21 cellular contexts compared by ENCODE assay signal in the genomic region with DNA sequence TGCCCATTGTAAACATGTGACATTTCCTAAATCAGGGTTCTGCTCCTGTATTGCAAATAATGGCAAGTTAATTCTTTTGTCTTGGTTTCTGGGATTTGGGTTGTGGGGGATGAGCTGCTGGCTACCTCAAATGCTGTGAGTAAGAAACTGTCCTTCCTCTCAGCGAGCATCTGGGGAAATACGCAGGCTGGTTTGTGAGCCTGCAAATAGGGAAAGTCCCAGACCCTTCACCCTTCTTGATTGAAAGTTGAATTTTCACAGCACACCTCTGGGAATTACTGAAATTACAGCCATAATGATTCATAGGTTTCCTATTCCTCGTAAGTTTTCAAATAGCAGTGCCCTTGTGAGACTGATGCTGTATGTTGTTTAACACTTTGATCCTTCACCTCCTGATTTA.
A peak's percentile ranks its signal among the peaks of the same experiment; 100 is the strongest.
DNase-seq lines count a peak whose midpoint lies in the region; ATAC-seq, FAIRE-seq and TF ChIP-seq lines count a peak whose summit lies in the region.
"Had no signal": no experiment of that assay in that cellular context is flagged by ENCODE, and none has a peak within 500 bp of the region (broad histone marks: within the 10 kb centered on the region; RNA-seq: fewer than 3 reads in every experiment).

No MANE protein-coding gene starts in this region.

- no peaks in the 10 kb centered on the region for H3K36me3 ChIP-seq in thyroid gland
- H3K36me3 ChIP-seq: lower lobe of right lung, right atrium auricular region had no signal

- H3K27me3 ChIP-seq in thyroid gland: no peaks in the 10 kb centered on the region
- H3K27me3 ChIP-seq: right atrium auricular region had no signal

- DNase-seq in GM12892 (ENCODE audit: insufficient read length): no peak
- DNase-seq in effector memory CD8-positive, alpha-beta T cell: no peak
- DNase-seq in GM13976 (ENCODE audit: low spot score): no peak
- no peak for DNase-seq in thyroid gland
- no peak for DNase-seq in H4 (ENCODE audit: low spot score)
- DNase-seq in Right ventricle myocardium superior: no peak
- DNase-seq: erythroblast; GOT3; hypothalamus; lower lobe of right lung; NCI-H1105; NCI-H446 treated with DMSO at 0.1 percent for 48 hours; stimulated activated CD4-positive, alpha-beta T cell treated with anti-CD3 and anti-CD28 coated beads, Interleukin-4, amount 100 ng/mL, for 24 hours; T-helper 9 cell had no signal

- peaks cover 0 to 8% of the 10 kb centered on the region in 2 donors for H3K27me3 Mint-ChIP-seq in effector memory CD8-positive, alpha-beta T cell
- H3K27me3 Mint-ChIP-seq: natural killer cell treated with Interleukin-12 subunit alpha and Interleukin-12 subunit beta and Interleukin-15 and Interleukin-18, amount 100 ng/mL, for 72 hours had no signal

- H3K27ac Mint-ChIP-seq in effector memory CD8-positive, alpha-beta T cell: no peak overlapping the region
- H3K27ac Mint-ChIP-seq: natural killer cell treated with Interleukin-12 subunit alpha and Interleukin-12 subunit beta and Interleukin-15 and Interleukin-18, amount 100 ng/mL, for 72 hours had no signal

- H3K4me3 Mint-ChIP-seq in effector memory CD8-positive, alpha-beta T cell: no peak overlapping the region
- H3K4me3 Mint-ChIP-seq: natural killer cell treated with Interleukin-12 subunit alpha and Interleukin-12 subunit beta and Interleukin-15 and Interleukin-18, amount 100 ng/mL, for 72 hours had no signal

- H3K36me3 Mint-ChIP-seq in effector memory CD8-positive, alpha-beta T cell (ENCODE audit: insufficient read depth): no peaks in the 10 kb centered on the region
- H3K36me3 Mint-ChIP-seq: natural killer cell treated with Interleukin-12 subunit alpha and Interleukin-12 subunit beta and Interleukin-15 and Interleukin-18, amount 100 ng/mL, for 72 hours had no signal

- intact Hi-C loops in thyroid gland (cut with DNase I): no loop called here
- intact Hi-C loops in Right ventricle myocardium superior (cut with DNase I): no loop called here

- no peaks in the 10 kb centered on the region for H3K4me1 Mint-ChIP-seq in effector memory CD8-positive, alpha-beta T cell (ENCODE audit: low read depth in 2 of 2)

- no peak overlapping the region for H3K4me3 ChIP-seq in thyroid gland (replicated peaks in 1 of 3)
- H3K4me3 ChIP-seq: lower lobe of right lung, right atrium auricular region had no signal

- WGBS in thyroid gland, 2 donors: 84 to 90% methylated on average over 3 of the region's 3 CpGs

- no peaks in the 10 kb centered on the region for H3K9me3 Mint-ChIP-seq in effector memory CD8-positive, alpha-beta T cell
- H3K9me3 Mint-ChIP-seq: natural killer cell treated with Interleukin-12 subunit alpha and Interleukin-12 subunit beta and Interleukin-15 and Interleukin-18, amount 100 ng/mL, for 72 hours had no signal

- TF ChIP-seq CTCF in GM13976 (IDR thresholded peaks at IDR 0.05; ENCODE audit: borderline replicate concordance, control extremely low read depth, extremely low read depth, insufficient read depth, missing control alignments) (no peak), thyroid gland (IDR thresholded peaks at IDR 0.05) (no peak)

- no peak overlapping the region for H3K27ac ChIP-seq in thyroid gland
- H3K27ac ChIP-seq: C4-2B, lower lobe of right lung, right atrium auricular region had no signal

- H3K4me1 ChIP-seq in thyroid gland: no peaks in the 10 kb centered on the region
- H3K4me1 ChIP-seq: lower lobe of right lung, right atrium auricular region had no signal

- peak; percentile 38 for FAIRE-seq in GM12892 (lab: Jason Lieb, UNC)
- FAIRE-seq: colon, GM18507 had no signal

- in situ Hi-C loops in GM13976 (cut with MboI; ENCODE audit: low sequenced_read_pairs, unreplicated experiment): no loop called here

- ATAC-seq in GM19463 (IDR thresholded peaks at IDR 0.05; ENCODE audit: unreplicated experiment) (peak; percentile 74), HG03159 (IDR thresholded peaks at IDR 0.05; ENCODE audit: unreplicated experiment) (peak; percentile 47), Right ventricle myocardium superior (ENCODE audit: poor library complexity) (no peak)
- peak; percentile 22 for ATAC-seq in effector memory CD8-positive, alpha-beta T cell (replicated peaks)
- ATAC-seq: lower lobe of right lung; natural killer cell treated with Interleukin-12 subunit alpha and Interleukin-12 subunit beta and Interleukin-15 and Interleukin-18, amount 100 ng/mL, for 72 hours had no signal

- H3K9me3 ChIP-seq in thyroid gland: no peaks in the 10 kb centered on the region
- H3K9me3 ChIP-seq: lower lobe of right lung, right atrium auricular region had no signal

- TF ChIP-seq POLR2A in GM12892 (IDR thresholded peaks at IDR 0.05; ENCODE audit: low read depth, low read length) (no peak), thyroid gland (IDR thresholded peaks at IDR 0.05) (no peak)
